20 cellular contexts compared by ENCODE assay signal in genomic region chr14:69345402-69345801, GRCh38. TPM values are rescaled to one million over a fixed set of nuclear protein-coding genes. Genes with fewer than 3 reads are reported as not detected.
DNase-seq lines count a peak whose midpoint lies in the region; ATAC-seq, FAIRE-seq and TF ChIP-seq lines count a peak whose summit lies in the region.
"Had no signal": no experiment of that assay in that cellular context is flagged by ENCODE, and none has a peak within 500 bp of the region (broad histone marks: within the 10 kb centered on the region; RNA-seq: fewer than 3 reads in every experiment).

No MANE protein-coding gene starts in this region.

- intact Hi-C loops in dorsolateral prefrontal cortex (cut with DNase I): no loop called here

- H2AFZ ChIP-seq in GM23338: no peak overlapping the region
- H2AFZ ChIP-seq: GM23248 had no signal

- 27 to 52% (median 45%) methylated on average over 4 of the region's 4 CpGs for WGBS in small intestine, 3 donors

- H3K79me2 ChIP-seq in GM23338 (replicated peaks; ENCODE audit: insufficient read depth): no peaks in the 10 kb centered on the region

- H3K27me3 ChIP-seq in GM23338 (ENCODE audit: insufficient read depth): no peaks in the 10 kb centered on the region
- H3K27me3 ChIP-seq in small intestine (ENCODE audit: control insufficient read depth in 2 of 2, insufficient read depth in 2 of 2, low read length in 2 of 2): no peaks in the 10 kb centered on the region
- no peaks in the 10 kb centered on the region for H3K27me3 ChIP-seq in dorsolateral prefrontal cortex

- H3K9me3 Mint-ChIP-seq in GM23338: no peaks in the 10 kb centered on the region; the same call in 2 of the 3 replicates

- H3K27ac ChIP-seq in GM23338 (ENCODE audit: low read depth) (no peak overlapping the region), small intestine (ENCODE audit: low read depth in 1 of 2, low read length in 1 of 2) (no peak overlapping the region), dorsolateral prefrontal cortex (no peak overlapping the region)
- H3K27ac ChIP-seq: GM23248 had no signal

- H3K9me3 ChIP-seq in small intestine (ENCODE audit: control insufficient read depth, low read depth): no peaks in the 10 kb centered on the region
- H3K9me3 ChIP-seq: SK-N-SH had no signal

- peaks cover 17% of the 10 kb centered on the region for H3K4me1 Mint-ChIP-seq in GM23338

- no peaks in the 10 kb centered on the region for H3K9me2 ChIP-seq in GM23338 (ENCODE audit: insufficient read depth)
- H3K9me2 ChIP-seq: SK-N-SH had no signal

- no peak overlapping the region for H3K4me2 ChIP-seq in GM23338
- H3K4me2 ChIP-seq: SK-N-SH had no signal

- peak; percentile 23 for DNase-seq in GM23338 (ENCODE audit: low spot score)
- peak; percentile 19 for DNase-seq in SW480 (ENCODE audit: low spot score)
- peak; percentile 31 for DNase-seq in kidney tubule cell (ENCODE audit: low spot score)
- peak; percentile 19 for DNase-seq in small intestine
- DNase-seq in activated gamma-delta T cell (lab: John Stamatoyannopoulos, UW): no peak
- DNase-seq in NCI-H2029 (lab: John Stamatoyannopoulos, UW): no peak
- no peak for DNase-seq in dorsolateral prefrontal cortex
- DNase-seq: ACHN, COR-L47, GDM1, GM23248, HCEC 1CT, NCI-H1092 treated with DMSO at 0.1 percent for 48 hours, NCI-H2081 treated with DMSO at 0.1 percent for 48 hours, NCI-H510A, NCI-H774, PC-3, RPMI8226, SHP77 treated with DMSO at 0.1 percent for 48 hours, SK-N-SH had no signal

- H3K27me3 Mint-ChIP-seq in GM23338 (ENCODE audit: insufficient read depth, low read depth, poor library complexity): peaks cover 9% of the 10 kb centered on the region

- H4K20me1 ChIP-seq in GM23338 (replicated peaks; ENCODE audit: insufficient read depth): no peaks in the 10 kb centered on the region

- no peak overlapping the region for H3K27ac Mint-ChIP-seq in GM23338

- no peak for ATAC-seq in GM23338
- ATAC-seq: PC-3 had no signal

- H3K36me3 ChIP-seq in GM23338 (ENCODE audit: insufficient read depth) (no peaks in the 10 kb centered on the region), small intestine (ENCODE audit: control insufficient read depth in 2 of 2, insufficient read depth in 2 of 2, low read length in 2 of 2) (no peaks in the 10 kb centered on the region)

- H3K4me3 ChIP-seq in GM23338: no peak overlapping the region
- no peak overlapping the region for H3K4me3 ChIP-seq in small intestine (ENCODE audit: low read depth in 1 of 2, low read length in 2 of 2)
- H3K4me3 ChIP-seq in dorsolateral prefrontal cortex: no peak overlapping the region
- H3K4me3 ChIP-seq: GM23248 had no signal

- H3F3A ChIP-seq in GM23338 (replicated peaks; ENCODE audit: low read depth): no peaks in the 10 kb centered on the region

- H3K4me1 ChIP-seq in GM23338 (ENCODE audit: insufficient read depth) (peaks cover 3% of the 10 kb centered on the region; the same call in 1 of the 2 replicates), small intestine (ENCODE audit: control insufficient read depth in 2 of 2, insufficient read depth in 1 of 2, low read depth in 1 of 2, low read length in 1 of 2) (no peaks in the 10 kb centered on the region)

- TF ChIP-seq CTCF in GM23338 (conservative IDR thresholded peaks at IDR 0.05; ENCODE audit: low read depth in 2 of 2) (no peak), dorsolateral prefrontal cortex (IDR thresholded peaks at IDR 0.05 in 54 of 56, conservative IDR thresholded peaks at IDR 0.05 in 2 of 56; ENCODE audit: low read depth in 1 of 56, partially characterized antibody in 56 of 56) (no peak)

- FAIRE-seq in small intestine (lab: Jason Lieb, UNC): no peak

- H3K4me3 Mint-ChIP-seq in GM23338: no peak overlapping the region

- H3K36me3 Mint-ChIP-seq in GM23338 (ENCODE audit: low read depth): no peaks in the 10 kb centered on the region

TF ChIP-seq in GM23338, 12 proteins besides CTCF, POLR2A, EP300 and RAD21 (continues in another document):
- no peak for TF ChIP-seq ETS1 (IDR thresholded peaks at IDR 0.05)
- no peak for TF ChIP-seq STAT1 (IDR thresholded peaks at IDR 0.05; ENCODE audit: unreplicated experiment)
- TF ChIP-seq ZNF114 (CRISPR knock-in tag; IDR thresholded peaks at IDR 0.05): no peak
- no peak for TF ChIP-seq POLR2AphosphoS5 (IDR thresholded peaks at IDR 0.05; ENCODE audit: low read depth)
- TF ChIP-seq JUNB (IDR thresholded peaks at IDR 0.05; ENCODE audit: unreplicated experiment): no peak
- no peak for TF ChIP-seq EZH2 (IDR thresholded peaks at IDR 0.05; ENCODE audit: low read depth, unreplicated experiment)
- TF ChIP-seq CREB1 (CRISPR knock-in tag; IDR thresholded peaks at IDR 0.05; ENCODE audit: low read depth): no peak
- TF ChIP-seq, protein P1, sequence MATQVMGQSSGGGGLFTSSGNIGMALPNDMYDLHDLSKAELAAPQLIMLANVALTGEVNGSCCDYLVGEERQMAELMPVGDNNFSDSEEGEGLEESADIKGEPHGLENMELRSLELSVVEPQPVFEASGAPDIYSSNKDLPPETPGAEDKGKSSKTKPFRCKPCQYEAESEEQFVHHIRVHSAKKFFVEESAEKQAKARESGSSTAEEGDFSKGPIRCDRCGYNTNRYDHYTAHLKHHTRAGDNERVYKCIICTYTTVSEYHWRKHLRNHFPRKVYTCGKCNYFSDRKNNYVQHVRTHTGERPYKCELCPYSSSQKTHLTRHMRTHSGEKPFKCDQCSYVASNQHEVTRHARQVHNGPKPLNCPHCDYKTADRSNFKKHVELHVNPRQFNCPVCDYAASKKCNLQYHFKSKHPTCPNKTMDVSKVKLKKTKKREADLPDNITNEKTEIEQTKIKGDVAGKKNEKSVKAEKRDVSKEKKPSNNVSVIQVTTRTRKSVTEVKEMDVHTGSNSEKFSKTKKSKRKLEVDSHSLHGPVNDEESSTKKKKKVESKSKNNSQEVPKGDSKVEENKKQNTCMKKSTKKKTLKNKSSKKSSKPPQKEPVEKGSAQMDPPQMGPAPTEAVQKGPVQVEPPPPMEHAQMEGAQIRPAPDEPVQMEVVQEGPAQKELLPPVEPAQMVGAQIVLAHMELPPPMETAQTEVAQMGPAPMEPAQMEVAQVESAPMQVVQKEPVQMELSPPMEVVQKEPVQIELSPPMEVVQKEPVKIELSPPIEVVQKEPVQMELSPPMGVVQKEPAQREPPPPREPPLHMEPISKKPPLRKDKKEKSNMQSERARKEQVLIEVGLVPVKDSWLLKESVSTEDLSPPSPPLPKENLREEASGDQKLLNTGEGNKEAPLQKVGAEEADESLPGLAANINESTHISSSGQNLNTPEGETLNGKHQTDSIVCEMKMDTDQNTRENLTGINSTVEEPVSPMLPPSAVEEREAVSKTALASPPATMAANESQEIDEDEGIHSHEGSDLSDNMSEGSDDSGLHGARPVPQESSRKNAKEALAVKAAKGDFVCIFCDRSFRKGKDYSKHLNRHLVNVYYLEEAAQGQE (IDR thresholded peaks at IDR 0.05; ENCODE audit: unreplicated experiment): no peak
- TF ChIP-seq NANOG (IDR thresholded peaks at IDR 0.05; ENCODE audit: borderline replicate concordance): no peak

RNA-seq across cellular contexts. Expression of gene ERH, which starts 52.7 kb away (rescaled TPM):
- total RNA-seq in GM23338 (2014; rRNA removed; shearing (Covaris generic)): 188 and 325 TPM in 2 replicates
- polyA plus RNA-seq in GM23338 (2016; fragmentation: Nextera tagmentation; extraction: Ambion mirVana) (545 and 597 TPM in 2 replicates), small intestine (100 to 1,000 TPM; 131 to 207 (median 134) TPM)
- 100 to 1,000 TPM in 110 of 120 experiments, 10 to 100 TPM in 10; 83.1 to 190 (median 136) TPM for total RNA-seq in dorsolateral prefrontal cortex

RNA-seq across cellular contexts. Expression of gene SLC39A9, which starts 53.1 kb away (rescaled TPM):
- 48.1 and 49.1 TPM in 2 replicates for total RNA-seq in GM23338 (2014; rRNA removed; shearing (Covaris generic))
- polyA plus RNA-seq in GM23338 (2016; fragmentation: Nextera tagmentation; extraction: Ambion mirVana) (16.4 and 17.7 TPM in 2 replicates), small intestine (10 to 100 TPM; 25.1 to 36.1 (median 27.1) TPM)
- 10 to 100 TPM; 40.0 to 65.1 (median 52.3) TPM for total RNA-seq in dorsolateral prefrontal cortex

Comparison
In these comparisons a context has a peak if more than half of its experiments do, and no peak if none do; other contexts are left out.
1. DNase-seq: peak in GM23338 (single experiment), SW480 (single experiment), kidney tubule cell (single experiment) and small intestine (single experiment); none in activated gamma-delta T cell (single experiment), NCI-H2029 (single experiment) and dorsolateral prefrontal cortex (0 of 10).